ENCODE assay signal across 1 cellular context in the genomic region with DNA sequence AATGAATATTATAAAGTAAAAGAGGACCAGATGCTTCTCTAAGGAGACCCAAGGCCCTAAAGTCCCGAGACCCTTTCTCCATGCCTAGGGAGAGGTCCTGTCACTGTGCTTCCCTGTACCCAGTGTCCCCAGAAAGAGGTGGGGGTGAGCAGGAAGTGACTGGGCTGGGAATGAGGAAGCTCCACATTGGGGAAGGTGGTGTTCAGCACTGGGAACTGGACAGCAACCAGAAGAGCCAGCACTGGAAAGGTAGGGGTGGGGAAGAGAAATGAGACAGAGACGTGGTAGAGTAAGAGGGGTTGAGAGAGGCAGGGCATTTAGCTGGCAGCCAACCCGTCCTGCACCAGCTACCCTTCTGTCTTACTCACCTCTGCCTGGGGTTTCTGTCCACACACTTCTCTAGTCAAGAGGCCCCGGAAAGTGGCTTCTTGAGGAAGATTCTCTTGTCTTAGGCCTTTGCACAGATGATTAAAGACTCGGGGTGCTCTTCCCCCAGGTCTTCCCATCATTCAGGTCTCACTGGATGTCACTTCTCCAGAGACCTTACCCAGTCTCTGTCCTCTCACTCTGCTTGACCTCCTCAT.
TF ChIP-seq lines count a peak whose summit lies in the region.

No MANE protein-coding gene starts in this region.

TF ChIP-seq in GM12878, 131 proteins besides CTCF, POLR2A, EP300 and RAD21:
- TF ChIP-seq, protein P1, sequence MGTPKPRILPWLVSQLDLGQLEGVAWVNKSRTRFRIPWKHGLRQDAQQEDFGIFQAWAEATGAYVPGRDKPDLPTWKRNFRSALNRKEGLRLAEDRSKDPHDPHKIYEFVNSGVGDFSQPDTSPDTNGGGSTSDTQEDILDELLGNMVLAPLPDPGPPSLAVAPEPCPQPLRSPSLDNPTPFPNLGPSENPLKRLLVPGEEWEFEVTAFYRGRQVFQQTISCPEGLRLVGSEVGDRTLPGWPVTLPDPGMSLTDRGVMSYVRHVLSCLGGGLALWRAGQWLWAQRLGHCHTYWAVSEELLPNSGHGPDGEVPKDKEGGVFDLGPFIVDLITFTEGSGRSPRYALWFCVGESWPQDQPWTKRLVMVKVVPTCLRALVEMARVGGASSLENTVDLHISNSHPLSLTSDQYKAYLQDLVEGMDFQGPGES (IDR thresholded peaks at IDR 0.05), result no peak
- TF ChIP-seq CHD4 (IDR thresholded peaks at IDR 0.05) (no peak), ZNF384 (IDR thresholded peaks at IDR 0.05; ENCODE audit: borderline replicate concordance, low read depth, low read length) (no peak), BACH1 (IDR thresholded peaks at IDR 0.05; ENCODE audit: borderline replicate concordance) (no peak), BMI1 (IDR thresholded peaks at IDR 0.05; ENCODE audit: borderline replicate concordance) (no peak), SUZ12 (IDR thresholded peaks at IDR 0.05; ENCODE audit: unreplicated experiment) (no peak)
- TF ChIP-seq, protein P2, sequence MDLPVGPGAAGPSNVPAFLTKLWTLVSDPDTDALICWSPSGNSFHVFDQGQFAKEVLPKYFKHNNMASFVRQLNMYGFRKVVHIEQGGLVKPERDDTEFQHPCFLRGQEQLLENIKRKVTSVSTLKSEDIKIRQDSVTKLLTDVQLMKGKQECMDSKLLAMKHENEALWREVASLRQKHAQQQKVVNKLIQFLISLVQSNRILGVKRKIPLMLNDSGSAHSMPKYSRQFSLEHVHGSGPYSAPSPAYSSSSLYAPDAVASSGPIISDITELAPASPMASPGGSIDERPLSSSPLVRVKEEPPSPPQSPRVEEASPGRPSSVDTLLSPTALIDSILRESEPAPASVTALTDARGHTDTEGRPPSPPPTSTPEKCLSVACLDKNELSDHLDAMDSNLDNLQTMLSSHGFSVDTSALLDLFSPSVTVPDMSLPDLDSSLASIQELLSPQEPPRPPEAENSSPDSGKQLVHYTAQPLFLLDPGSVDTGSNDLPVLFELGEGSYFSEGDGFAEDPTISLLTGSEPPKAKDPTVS (IDR thresholded peaks at IDR 0.05; ENCODE audit: low read depth, low read length), result no peak
- TF ChIP-seq, protein P3, sequence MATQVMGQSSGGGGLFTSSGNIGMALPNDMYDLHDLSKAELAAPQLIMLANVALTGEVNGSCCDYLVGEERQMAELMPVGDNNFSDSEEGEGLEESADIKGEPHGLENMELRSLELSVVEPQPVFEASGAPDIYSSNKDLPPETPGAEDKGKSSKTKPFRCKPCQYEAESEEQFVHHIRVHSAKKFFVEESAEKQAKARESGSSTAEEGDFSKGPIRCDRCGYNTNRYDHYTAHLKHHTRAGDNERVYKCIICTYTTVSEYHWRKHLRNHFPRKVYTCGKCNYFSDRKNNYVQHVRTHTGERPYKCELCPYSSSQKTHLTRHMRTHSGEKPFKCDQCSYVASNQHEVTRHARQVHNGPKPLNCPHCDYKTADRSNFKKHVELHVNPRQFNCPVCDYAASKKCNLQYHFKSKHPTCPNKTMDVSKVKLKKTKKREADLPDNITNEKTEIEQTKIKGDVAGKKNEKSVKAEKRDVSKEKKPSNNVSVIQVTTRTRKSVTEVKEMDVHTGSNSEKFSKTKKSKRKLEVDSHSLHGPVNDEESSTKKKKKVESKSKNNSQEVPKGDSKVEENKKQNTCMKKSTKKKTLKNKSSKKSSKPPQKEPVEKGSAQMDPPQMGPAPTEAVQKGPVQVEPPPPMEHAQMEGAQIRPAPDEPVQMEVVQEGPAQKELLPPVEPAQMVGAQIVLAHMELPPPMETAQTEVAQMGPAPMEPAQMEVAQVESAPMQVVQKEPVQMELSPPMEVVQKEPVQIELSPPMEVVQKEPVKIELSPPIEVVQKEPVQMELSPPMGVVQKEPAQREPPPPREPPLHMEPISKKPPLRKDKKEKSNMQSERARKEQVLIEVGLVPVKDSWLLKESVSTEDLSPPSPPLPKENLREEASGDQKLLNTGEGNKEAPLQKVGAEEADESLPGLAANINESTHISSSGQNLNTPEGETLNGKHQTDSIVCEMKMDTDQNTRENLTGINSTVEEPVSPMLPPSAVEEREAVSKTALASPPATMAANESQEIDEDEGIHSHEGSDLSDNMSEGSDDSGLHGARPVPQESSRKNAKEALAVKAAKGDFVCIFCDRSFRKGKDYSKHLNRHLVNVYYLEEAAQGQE (IDR thresholded peaks at IDR 0.05; ENCODE audit: low read depth, low read length), result peak; percentile 86
